In genomic region chr19:50661675-50662441, GRCh38 we compare ENCODE assay signal across 2 cellular contexts.
A peak's percentile ranks its signal among the peaks of the same experiment; 100 is the strongest.
TF ChIP-seq lines count a peak whose summit lies in the region.

No MANE protein-coding gene starts in this region.

TF ChIP-seq in HEK293, 187 proteins besides CTCF, POLR2A, EP300 and RAD21:
- TF ChIP-seq BCL11A (tag by site-specific recombination; IDR thresholded peaks at IDR 0.05; ENCODE audit: low read depth) (0 out of 2 replicates have a peak, but pooled peaks have one; percentile 23), OSR2 (tag by site-specific recombination; IDR thresholded peaks at IDR 0.05) (no peak), BCL11B (tag by site-specific recombination; IDR thresholded peaks at IDR 0.05; ENCODE audit: low read depth) (peak; percentile 82; the same call in 1 of the 2 replicates), ZNF747 (tag by site-specific recombination; IDR thresholded peaks at IDR 0.05) (no peak), ZNF2 (tag by site-specific recombination; IDR thresholded peaks at IDR 0.05) (no peak), ZNF211 (tag by site-specific recombination; IDR thresholded peaks at IDR 0.05; ENCODE audit: low read depth) (no peak), ZNF677 (tag by site-specific recombination; IDR thresholded peaks at IDR 0.05) (no peak), ZNF302 (tag by site-specific recombination; IDR thresholded peaks at IDR 0.05; ENCODE audit: low read depth) (no peak), ELK4 (IDR thresholded peaks at IDR 0.05; ENCODE audit: borderline replicate concordance, low read depth, low read length) (no peak)
- TF ChIP-seq, protein P1, sequence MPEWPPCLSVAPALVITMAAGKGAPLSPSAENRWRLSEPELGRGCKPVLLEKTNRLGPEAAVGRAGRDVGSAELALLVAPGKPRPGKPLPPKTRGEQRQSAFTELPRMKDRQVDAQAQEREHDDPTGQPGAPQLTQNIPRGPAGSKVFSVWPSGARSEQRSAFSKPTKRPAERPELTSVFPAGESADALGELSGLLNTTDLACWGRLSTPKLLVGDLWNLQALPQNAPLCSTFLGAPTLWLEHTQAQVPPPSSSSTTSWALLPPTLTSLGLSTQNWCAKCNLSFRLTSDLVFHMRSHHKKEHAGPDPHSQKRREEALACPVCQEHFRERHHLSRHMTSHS (tag by site-specific recombination; IDR thresholded peaks at IDR 0.05), result no peak

TF ChIP-seq in K562, 482 proteins besides CTCF, POLR2A, EP300 and RAD21:
- TF ChIP-seq MAZ (CRISPR knock-in tag; conservative IDR thresholded peaks at IDR 0.05 in 1 of 2, IDR thresholded peaks at IDR 0.05 in 1 of 2) (no peak), ATF1 (CRISPR knock-in tag; IDR thresholded peaks at IDR 0.05) (no peak), ATF1 (tag; IDR thresholded peaks at IDR 0.05) (no peak), RBFOX2 (IDR thresholded peaks at IDR 0.05; ENCODE audit: low read depth, low read length) (peak; percentile 56), NR2C2 (CRISPR knock-in tag; IDR thresholded peaks at IDR 0.05) (peak; percentile 80; the same call in 1 of the 2 replicates), NR2C2 (tag; IDR thresholded peaks at IDR 0.05) (peak; percentile 77), NR2C1 (IDR thresholded peaks at IDR 0.05) (peak; percentile 90), NR2C1 (tag; IDR thresholded peaks at IDR 0.05) (peak; percentile 90), TFAP4 (CRISPR knock-in tag; IDR thresholded peaks at IDR 0.05; ENCODE audit: borderline replicate concordance) (peak; percentile 31; the same call in 1 of the 2 replicates), KDM1A (IDR thresholded peaks at IDR 0.05) (peak in 1 of 2 experiments; percentile 29; a peak in 1 of 4 replicates), RFX7 (CRISPR knock-in tag; IDR thresholded peaks at IDR 0.05) (no peak), DDX20 (tag; IDR thresholded peaks at IDR 0.05; ENCODE audit: low read depth) (no peak), ATF7 (IDR thresholded peaks at IDR 0.05) (no peak), POLR2G (IDR thresholded peaks at IDR 0.05; ENCODE audit: low read depth, low read length) (peak; percentile 79), POLR2B (IDR thresholded peaks at IDR 0.05; ENCODE audit: low read depth, partially characterized antibody) (peak; percentile 3), CCNT2 (IDR thresholded peaks at IDR 0.05; ENCODE audit: borderline replicate concordance, extremely low read depth, insufficient read length, low read depth, low read length) (peak; percentile 18), BRF2 (IDR thresholded peaks at IDR 0.05; ENCODE audit: borderline replicate concordance, insufficient read depth, insufficient read length) (no peak), PRPF4 (IDR thresholded peaks at IDR 0.05; ENCODE audit: insufficient read depth, low read depth, low read length, poor library complexity, severe bottlenecking) (no peak), PCBP1 (IDR thresholded peaks at IDR 0.05; ENCODE audit: low read depth, low read length, poor library complexity, severe bottlenecking) (no peak), HCFC1 (IDR thresholded peaks at IDR 0.05; ENCODE audit: low read depth, low read length) (no peak), NEUROD1 (IDR thresholded peaks at IDR 0.05; ENCODE audit: borderline replicate concordance, low read depth, low read length, partially characterized antibody) (no peak), ZBTB33 (CRISPR knock-in tag; IDR thresholded peaks at IDR 0.05) (peak; percentile 97), RBM22 (IDR thresholded peaks at IDR 0.05; ENCODE audit: low read depth, low read length, poor library complexity, severe bottlenecking) (peak; percentile 24)
